8 cellular contexts compared by ENCODE assay signal in genomic region chr13:98853791-98854191, GRCh38.
DNase-seq lines count a peak whose midpoint lies in the region; ATAC-seq and TF ChIP-seq lines count a peak whose summit lies in the region.

No MANE protein-coding gene starts in this region.

- H3K23ac ChIP-seq in IMR-90 (ENCODE audit: low read depth, low read length), result no peak overlapping the region; the same call in 1 of the 2 replicates

- no peaks in the 10 kb centered on the region for H3K36me3 ChIP-seq in IMR-90 (ENCODE audit: control insufficient read depth, insufficient read depth, low read length)
- H3K36me3 ChIP-seq in aorta (ENCODE audit: control insufficient read depth in 1 of 2, insufficient read depth in 2 of 2, low read length in 1 of 2), result no peaks in the 10 kb centered on the region

- DNase-seq in GM10266 (ENCODE audit: extremely low spot score), result peak; percentile 47
- DNase-seq in IMR-90, result peak; percentile 56
- DNase-seq in epithelial cell of prostate (ENCODE audit: low read depth, low spot score), result peak; percentile 5
- no peak for DNase-seq in aorta
- DNase-seq in DMS 273 treated with DMSO at 0.1 percent for 48 hours (lab: John Stamatoyannopoulos, UW), result no peak
- DNase-seq in NCI-H748 (lab: John Stamatoyannopoulos, UW; ENCODE audit: unreplicated experiment), result no peak
- no peak for DNase-seq in NCI-H2081 (lab: John Stamatoyannopoulos, UW)

- H2BK120ac ChIP-seq in IMR-90 (ENCODE audit: low read depth, low read length), result no peak overlapping the region

- POLR2A ChIA-PET in IMR-90 (lab: Charles Lee; ENCODE audit: unreplicated experiment), result no interaction called here

- peak overlapping the region; percentile 12; the same call in 1 of the 2 replicates for H3K4ac ChIP-seq in IMR-90 (ENCODE audit: low read depth, low read length)

- no peak overlapping the region for H2BK15ac ChIP-seq in IMR-90 (ENCODE audit: low read depth, low read length)

- H3K27ac ChIP-seq in IMR-90 (ENCODE audit: insufficient read depth, low read length), result no peak overlapping the region
- no peak overlapping the region for H3K27ac ChIP-seq in epithelial cell of prostate
- peak overlapping the region in 1 of 2 donors; percentile 60 for H3K27ac ChIP-seq in aorta (ENCODE audit: low read depth in 1 of 2, low read length in 2 of 2)

- TF ChIP-seq POLR2A in IMR-90 (IDR thresholded peaks at IDR 0.05; ENCODE audit: low read depth, low read length), result no peak

- no peak overlapping the region for H4K91ac ChIP-seq in IMR-90 (ENCODE audit: insufficient read depth, low read depth, low read length)

- H3K4me3 ChIP-seq in IMR-90 (ENCODE audit: insufficient read depth, low read depth, low read length) (no peak overlapping the region), aorta (ENCODE audit: low read length in 2 of 2) (no peak overlapping the region)

- H4K8ac ChIP-seq in IMR-90 (ENCODE audit: low read depth in 2 of 2, low read length in 2 of 2), result no peak overlapping the region

- no peak overlapping the region for H2AK5ac ChIP-seq in IMR-90 (ENCODE audit: low read depth, low read length)

- no peaks in the 10 kb centered on the region for H4K20me1 ChIP-seq in IMR-90 (ENCODE audit: insufficient read depth, low read length)

- H3K9ac ChIP-seq in IMR-90 (ENCODE audit: low read depth, low read length), result no peak overlapping the region

- H3K18ac ChIP-seq in IMR-90 (ENCODE audit: low read depth, low read length), result no peak overlapping the region

- H3K4me2 ChIP-seq in IMR-90 (ENCODE audit: low read depth, low read length), result no peak overlapping the region

- H2AFZ ChIP-seq in IMR-90 (replicated peaks; ENCODE audit: low read length, poor library complexity), result peak overlapping the region; percentile 44

- H3K56ac ChIP-seq in IMR-90 (ENCODE audit: extremely low read depth, insufficient read depth, low read length), result no peak overlapping the region

- in situ Hi-C loops in IMR-90 (cut with MboI; ENCODE audit: low sequenced_read_pairs), result no loop called here

- H2AK9ac ChIP-seq in IMR-90 (replicated peaks; ENCODE audit: low read depth, low read length, poor library complexity), result no peak overlapping the region

- no peaks in the 10 kb centered on the region for H3K27me3 ChIP-seq in IMR-90 (ENCODE audit: control insufficient read depth, insufficient read depth, low read length)
- H3K27me3 ChIP-seq in aorta (ENCODE audit: control insufficient read depth in 1 of 2, insufficient read depth in 2 of 2, low read length in 1 of 2), result no peaks in the 10 kb centered on the region

- TF ChIP-seq RAD21 in IMR-90 (IDR thresholded peaks at IDR 0.05; ENCODE audit: low read length), result no peak

- intact Hi-C loops in IMR-90 (cut with micrococcal nuclease) (no loop called here), aorta (cut with DNase I) (no loop called here)

- TF ChIP-seq CTCF in GM10266 (IDR thresholded peaks at IDR 0.05; ENCODE audit: control insufficient read depth, insufficient read depth, low read depth, missing control alignments) (no peak), IMR-90 (conservative IDR thresholded peaks at IDR 0.05; ENCODE audit: low read depth, low read length) (no peak)

- H3K4me1 ChIP-seq in IMR-90 (ENCODE audit: control insufficient read depth, insufficient read depth, low read length), result no peaks in the 10 kb centered on the region
- H3K4me1 ChIP-seq in aorta (ENCODE audit: control insufficient read depth in 1 of 2, insufficient read depth in 2 of 2, low read length in 2 of 2), result no peaks in the 10 kb centered on the region

- dilution Hi-C loops in IMR-90 (cut with HindIII; ENCODE audit: low sequenced_read_pairs, unreplicated experiment), result no loop called here

- BruUV-seq in IMR-90 (replicated peaks; lab: Mats Ljungman, UMichigan), result no TSS peak

- H2BK20ac ChIP-seq in IMR-90 (ENCODE audit: low read depth, low read length), result no peak overlapping the region

- peaks cover 9% of the 10 kb centered on the region; the same call in 1 of the 2 replicates for H3K9me1 ChIP-seq in IMR-90 (ENCODE audit: insufficient read depth, low read length)

- no peaks in the 10 kb centered on the region for H3K9me3 ChIP-seq in IMR-90 (ENCODE audit: control insufficient read depth, insufficient read depth, low read length)
- H3K9me3 ChIP-seq in aorta (ENCODE audit: control insufficient read depth, low read length), result no peaks in the 10 kb centered on the region

- peak; percentile 97 for ATAC-seq in GM21515 (IDR thresholded peaks at IDR 0.05; ENCODE audit: unreplicated experiment)
- peak; percentile 68 for ATAC-seq in IMR-90 (ENCODE audit: low read depth)
- peak; percentile 49 for ATAC-seq in aorta (ENCODE audit: low FRiP score)

- H3K14ac ChIP-seq in IMR-90 (replicated peaks; ENCODE audit: low read depth, low read length), result no peak overlapping the region

- CTCF ChIA-PET in IMR-90 (lab: Yijun Ruan, JAX), result no interaction called here

- no peak overlapping the region for H4K5ac ChIP-seq in IMR-90 (ENCODE audit: low read depth, low read length)

- WGBS in IMR-90 (ENCODE audit: extremely low coverage in 2 of 2, insufficient read length in 1 of 2), 2 experiments, result 100% methylated on average over 1 of the region's 6 CpGs; no CpG with 5 or more reads in 1 of the 2 experiments
- 37 to 40% methylated on average over 6 of the region's 6 CpGs for WGBS in aorta, 2 donors

- no peak overlapping the region for H2BK5ac ChIP-seq in IMR-90 (ENCODE audit: low read depth, low read length, poor library complexity, severe bottlenecking)

- H3K79me1 ChIP-seq in IMR-90 (ENCODE audit: low read depth in 1 of 2, low read length in 2 of 2), result no peaks in the 10 kb centered on the region

TF ChIP-seq in IMR-90, 13 proteins besides CTCF, POLR2A, EP300 and RAD21:
- TF ChIP-seq CEBPB (IDR thresholded peaks at IDR 0.05; ENCODE audit: low read depth, low read length) (no peak), SMC3 (IDR thresholded peaks at IDR 0.05; ENCODE audit: low read depth, low read length) (no peak), CHD1 (IDR thresholded peaks at IDR 0.05; ENCODE audit: low read depth, low read length) (no peak), RCOR1 (IDR thresholded peaks at IDR 0.05; ENCODE audit: insufficient replicate concordance, low read length) (no peak), NFE2L2 (IDR thresholded peaks at IDR 0.05; ENCODE audit: low read depth, low read length) (no peak), FOS (IDR thresholded peaks at IDR 0.05; ENCODE audit: low read depth, low read length) (no peak), MAFK (IDR thresholded peaks at IDR 0.05; ENCODE audit: low read depth, low read length) (no peak), ELK1 (IDR thresholded peaks at IDR 0.05; ENCODE audit: borderline replicate concordance, low read depth, low read length) (no peak), BHLHE40 (IDR thresholded peaks at IDR 0.05; ENCODE audit: low read depth, low read length) (no peak), RFX5 (IDR thresholded peaks at IDR 0.05; ENCODE audit: low read depth, low read length) (no peak), MXI1 (IDR thresholded peaks at IDR 0.05; ENCODE audit: borderline replicate concordance, low read depth, low read length) (no peak), MAZ (IDR thresholded peaks at IDR 0.05; ENCODE audit: borderline replicate concordance, low read depth, low read length) (no peak)
- TF ChIP-seq, protein P1, sequence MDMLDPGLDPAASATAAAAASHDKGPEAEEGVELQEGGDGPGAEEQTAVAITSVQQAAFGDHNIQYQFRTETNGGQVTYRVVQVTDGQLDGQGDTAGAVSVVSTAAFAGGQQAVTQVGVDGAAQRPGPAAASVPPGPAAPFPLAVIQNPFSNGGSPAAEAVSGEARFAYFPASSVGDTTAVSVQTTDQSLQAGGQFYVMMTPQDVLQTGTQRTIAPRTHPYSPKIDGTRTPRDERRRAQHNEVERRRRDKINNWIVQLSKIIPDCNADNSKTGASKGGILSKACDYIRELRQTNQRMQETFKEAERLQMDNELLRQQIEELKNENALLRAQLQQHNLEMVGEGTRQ (IDR thresholded peaks at IDR 0.05; ENCODE audit: low read depth, low read length), result no peak

Comparison
In these comparisons a context has a peak if more than half of its experiments do, and no peak if none do; other contexts are left out.
1. DNase-seq: peak in GM10266 (single experiment), IMR-90 (single experiment) and epithelial cell of prostate (single experiment); none in aorta (0 of 2), DMS 273 treated with DMSO at 0.1 percent for 48 hours (single experiment), NCI-H748 (single experiment) and NCI-H2081 (0 of 2).
2. Peak in every context shown above with its lines, with median percentiles within 50 percentile points of each other: ATAC-seq.